Comparison of ENCODE assay signal across 23 cellular contexts in the genomic region with DNA sequence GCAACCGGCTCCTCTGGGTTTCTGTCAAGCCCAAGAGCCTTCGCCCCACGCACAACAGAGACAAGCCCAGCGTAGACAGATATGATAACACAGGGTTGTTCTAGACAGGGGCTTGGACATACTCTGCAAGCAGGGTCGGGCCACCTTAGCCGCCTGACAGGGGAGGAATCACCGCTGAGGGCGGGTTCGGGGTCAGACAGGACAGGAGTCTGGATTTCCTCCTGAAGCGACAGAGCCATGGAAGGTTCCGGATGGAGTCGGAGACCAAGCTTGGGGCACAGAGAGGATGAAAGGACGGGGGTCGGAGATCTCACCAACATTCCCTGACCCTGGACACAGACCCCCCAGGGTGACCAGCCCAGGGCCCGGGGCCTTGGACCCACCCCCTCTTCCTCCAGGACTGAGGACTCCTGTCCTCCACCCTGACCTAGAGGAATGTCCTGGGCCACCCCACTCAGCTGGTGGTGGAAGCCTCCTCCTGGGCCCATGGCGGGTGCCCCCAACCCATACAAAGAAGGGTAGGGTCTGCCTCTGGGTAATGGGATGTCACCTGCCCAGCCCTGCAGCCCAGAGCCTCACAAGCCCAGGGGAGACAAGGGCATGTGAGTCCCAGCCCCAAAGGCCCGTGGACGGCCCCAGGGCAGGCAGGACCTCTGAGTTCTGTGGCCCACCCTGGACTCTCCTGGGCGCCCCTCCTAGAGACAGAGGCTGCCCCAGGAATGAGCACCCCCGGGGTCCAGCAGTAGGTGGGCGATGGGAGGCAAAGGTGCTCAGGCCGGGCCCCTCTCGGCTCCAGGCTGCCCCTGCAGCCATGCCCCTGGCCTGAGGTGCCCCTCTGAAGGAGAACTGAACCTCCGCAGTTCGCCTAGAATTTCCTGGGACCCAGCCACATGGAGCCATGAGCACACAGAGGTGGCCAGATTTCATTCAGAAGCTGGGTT. TPM values are rescaled to one million over a fixed set of nuclear protein-coding genes. Genes with fewer than 3 reads are reported as not detected.
DNase-seq lines count a peak whose midpoint lies in the region; ATAC-seq, FAIRE-seq and TF ChIP-seq lines count a peak whose summit lies in the region.
"Had no signal": no experiment of that assay in that cellular context is flagged by ENCODE, and none has a peak within 500 bp of the region (broad histone marks: within the 10 kb centered on the region; RNA-seq: fewer than 3 reads in every experiment).

No MANE protein-coding gene starts in this region.

- H3K4me3 ChIP-seq in right lobe of liver (no peak overlapping the region), HepG2 (replicated peaks in 1 of 3; ENCODE audit: insufficient read depth in 1 of 3, low read depth in 2 of 3, low read length in 3 of 3) (no peak overlapping the region), endodermal cell (ENCODE audit: low read length) (no peak overlapping the region), osteoblast (ENCODE audit: insufficient read depth, low read length) (no peak overlapping the region)
- H3K4me3 ChIP-seq: dorsolateral prefrontal cortex, gastroesophageal sphincter, GM23248, lung, uterus had no signal

- H3K27me3 ChIP-seq in right lobe of liver, result no peaks in the 10 kb centered on the region
- H3K27me3 ChIP-seq in HepG2 (ENCODE audit: control insufficient read depth in 1 of 2, insufficient read depth in 2 of 2, low read length in 2 of 2), result peaks cover 18 to 61% of the 10 kb centered on the region in 2 experiments
- no peaks in the 10 kb centered on the region for H3K27me3 ChIP-seq in endodermal cell (ENCODE audit: control insufficient read depth, insufficient read depth, low read length, poor library complexity, severe bottlenecking)
- no peaks in the 10 kb centered on the region for H3K27me3 ChIP-seq in osteoblast (ENCODE audit: insufficient read depth, low read length)
- H3K27me3 ChIP-seq: dorsolateral prefrontal cortex, gastroesophageal sphincter, uterus had no signal

- H3K4me3 Mint-ChIP-seq in endodermal cell, result no peak overlapping the region
- H3K4me3 Mint-ChIP-seq: activated CD4-positive, alpha-beta memory T cell treated with anti-CD3 and anti-CD28 coated beads for 36 hours; naive thymus-derived CD8-positive, alpha-beta T cell; stimulated activated naive CD8-positive, alpha-beta T cell treated with anti-CD3 and anti-CD28 coated beads, Interleukin-15, amount 100 ng/mL, for 72 hours had no signal

- no peak for ATAC-seq in right lobe of liver
- ATAC-seq in HepG2, result no peak
- ATAC-seq in GM18868 (IDR thresholded peaks at IDR 0.05; ENCODE audit: unreplicated experiment), result no peak
- no peak for ATAC-seq in HG03354 (IDR thresholded peaks at IDR 0.05; ENCODE audit: poor library complexity, severe bottlenecking, unreplicated experiment)
- ATAC-seq: gastroesophageal sphincter; naive thymus-derived CD8-positive, alpha-beta T cell; Panc1 had no signal

- POLR2A ChIA-PET in HepG2 (lab: Yijun Ruan, JAX), result no interaction called here

- intact Hi-C loops in right lobe of liver (cut with DNase I) (no loop called here), HepG2 (cut with micrococcal nuclease; ENCODE audit: unreplicated experiment) (no loop called here)

- 76% methylated on average over 9 of the region's 25 CpGs for WGBS in right lobe of liver (ENCODE audit: insufficient coverage, low coverage, low lambda C conversion rate, missing lambda C conversion rate)
- WGBS in HepG2 (ENCODE audit: low lambda C conversion rate), result 38% methylated on average over 19 of the region's 25 CpGs
- 91 to 96% methylated on average over 11 to 25 of the region's 25 CpGs for WGBS in endodermal cell (ENCODE audit: insufficient coverage in 1 of 2, insufficient read length in 1 of 2), 2 experiments

- H4K20me1 ChIP-seq in HepG2 (ENCODE audit: insufficient read depth, low read length), result no peaks in the 10 kb centered on the region; the same call in 1 of the 2 replicates
- no peaks in the 10 kb centered on the region for H4K20me1 ChIP-seq in osteoblast (ENCODE audit: insufficient read depth, low read length)

- H3K9ac ChIP-seq in HepG2 (ENCODE audit: insufficient read depth, low read depth, low read length) (no peak overlapping the region), endodermal cell (ENCODE audit: extremely low read depth, low read length, poor library complexity, severe bottlenecking) (no peak overlapping the region)
- H3K9ac ChIP-seq: GM23248 had no signal

- H2AFZ ChIP-seq in HepG2 (ENCODE audit: low read length) (no peak overlapping the region), osteoblast (ENCODE audit: low read length) (no peak overlapping the region)
- H2AFZ ChIP-seq: GM23248 had no signal

- CTCF ChIA-PET in HepG2 (lab: Yijun Ruan, JAX; ENCODE audit: low intra/inter-chr PET ratio, low total read pairs), result no interaction called here

- no peak overlapping the region for H3K27ac Mint-ChIP-seq in endodermal cell
- H3K27ac Mint-ChIP-seq: activated CD4-positive, alpha-beta memory T cell treated with anti-CD3 and anti-CD28 coated beads for 36 hours; stimulated activated naive CD8-positive, alpha-beta T cell treated with anti-CD3 and anti-CD28 coated beads, Interleukin-15, amount 100 ng/mL, for 72 hours had no signal

- FAIRE-seq in HepG2 (lab: Jason Lieb, UNC), result no peak

- in situ Hi-C loops in HepG2 (cut with HindIII; ENCODE audit: extremely low pct_ligation_motif_present, low pct_unique_long_range_greater_than_20kb), result no loop called here

- H3K4me1 ChIP-seq in right lobe of liver (no peaks in the 10 kb centered on the region), HepG2 (ENCODE audit: insufficient read depth, low read length) (0 out of 2 replicates have a peak, but pooled peaks cover 8% of the 10 kb centered on the region), endodermal cell (ENCODE audit: control insufficient read depth, insufficient read depth, low read length) (no peaks in the 10 kb centered on the region), osteoblast (ENCODE audit: insufficient read depth, low read length) (peaks cover 13% of the 10 kb centered on the region)
- H3K4me1 ChIP-seq: uterus had no signal

- no TSS peak for BruUV-seq in HepG2 (replicated peaks; lab: Mats Ljungman, UMichigan)

- TF ChIP-seq RAD21 in HepG2 (CRISPR knock-in tag; IDR thresholded peaks at IDR 0.05), result no peak

- DNase-seq in right lobe of liver, result peak in 2 of 3 donors; percentile 30 to 39
- no peak for DNase-seq in HepG2 (ENCODE audit: low spot score)
- peak; percentile 28 for DNase-seq in endodermal cell
- DNase-seq in osteoblast (ENCODE audit: insufficient read length, low spot score, missing footprints), result peak; percentile 67
- DNase-seq in SKM-1 treated with dmso at 0.1 percent for 144 hours (lab: John Stamatoyannopoulos, UW; ENCODE audit: unreplicated experiment), result no peak
- DNase-seq in NCI-H774 (lab: John Stamatoyannopoulos, UW), result no peak
- DNase-seq: activated CD4-positive, alpha-beta memory T cell treated with anti-CD3 and anti-CD28 coated beads for 36 hours; erythroblast; GM23248; MM.1S; NCI-H2227 treated with DMSO at 0.1 percent for 48 hours; retina; stimulated activated CD4-positive, alpha-beta T cell treated with anti-CD3 and anti-CD28 coated beads, Interleukin-1b, Interleukin-23, amount 100 ng/mL, for 48 hours; stimulated activated naive CD8-positive, alpha-beta T cell treated with anti-CD3 and anti-CD28 coated beads, Interleukin-15, amount 100 ng/mL, for 72 hours; SW 1271 had no signal

- H3K4me2 ChIP-seq in HepG2 (ENCODE audit: low read depth, low read length) (no peak overlapping the region), osteoblast (ENCODE audit: insufficient read depth, low read length) (no peak overlapping the region)

- TF ChIP-seq EP300 in HepG2 (IDR thresholded peaks at IDR 0.05; ENCODE audit: low read depth in 2 of 2, low read length in 2 of 2), result no peak
- no peak for TF ChIP-seq EP300 in HepG2 (CRISPR knock-in tag; IDR thresholded peaks at IDR 0.05; ENCODE audit: borderline replicate concordance)

- no peaks in the 10 kb centered on the region for H3K27me3 Mint-ChIP-seq in endodermal cell (ENCODE audit: insufficient read depth)
- H3K27me3 Mint-ChIP-seq: activated CD4-positive, alpha-beta memory T cell treated with anti-CD3 and anti-CD28 coated beads for 36 hours; naive thymus-derived CD8-positive, alpha-beta T cell; stimulated activated naive CD8-positive, alpha-beta T cell treated with anti-CD3 and anti-CD28 coated beads, Interleukin-15, amount 100 ng/mL, for 72 hours had no signal

- H3K4me1 Mint-ChIP-seq in endodermal cell, result no peaks in the 10 kb centered on the region

- TF ChIP-seq POLR2A in right lobe of liver (IDR thresholded peaks at IDR 0.05), result no peak
- TF ChIP-seq POLR2A in HepG2 (IDR thresholded peaks at IDR 0.05; ENCODE audit: insufficient read depth in 1 of 2, low read depth in 2 of 2, low read length in 2 of 2), result no peak

- no peaks in the 10 kb centered on the region for H3K36me3 Mint-ChIP-seq in endodermal cell (ENCODE audit: low read depth)
- H3K36me3 Mint-ChIP-seq: activated CD4-positive, alpha-beta memory T cell treated with anti-CD3 and anti-CD28 coated beads for 36 hours; naive thymus-derived CD8-positive, alpha-beta T cell had no signal

- H3K27ac ChIP-seq in right lobe of liver (no peak overlapping the region), HepG2 (ENCODE audit: extremely low read length, insufficient read depth, low read length) (no peak overlapping the region), endodermal cell (ENCODE audit: low read depth, low read length) (no peak overlapping the region), osteoblast (ENCODE audit: low read depth, low read length) (no peak overlapping the region)
- H3K27ac ChIP-seq: dorsolateral prefrontal cortex, gastroesophageal sphincter, GM23248, uterus had no signal

- H3K9me3 Mint-ChIP-seq in endodermal cell, result no peaks in the 10 kb centered on the region
- H3K9me3 Mint-ChIP-seq: activated CD4-positive, alpha-beta memory T cell treated with anti-CD3 and anti-CD28 coated beads for 36 hours; naive thymus-derived CD8-positive, alpha-beta T cell; stimulated activated naive CD8-positive, alpha-beta T cell treated with anti-CD3 and anti-CD28 coated beads, Interleukin-15, amount 100 ng/mL, for 72 hours had no signal

- H3K36me3 ChIP-seq in right lobe of liver (no peaks in the 10 kb centered on the region), HepG2 (replicated peaks in 1 of 2; ENCODE audit: control insufficient read depth in 1 of 2, insufficient read depth in 2 of 2, low read length in 2 of 2) (no peaks in the 10 kb centered on the region), endodermal cell (ENCODE audit: control insufficient read depth, insufficient read depth, low read length) (no peaks in the 10 kb centered on the region), osteoblast (ENCODE audit: insufficient read depth, low read length) (no peaks in the 10 kb centered on the region)
- H3K36me3 ChIP-seq: gastroesophageal sphincter, uterus had no signal

- H3K9me3 ChIP-seq in right lobe of liver (no peaks in the 10 kb centered on the region), HepG2 (ENCODE audit: low read length) (no peaks in the 10 kb centered on the region), endodermal cell (ENCODE audit: control insufficient read depth, low read length) (no peaks in the 10 kb centered on the region), osteoblast (ENCODE audit: low read depth, low read length) (no peaks in the 10 kb centered on the region)
- H3K9me3 ChIP-seq: gastroesophageal sphincter, uterus had no signal

- no peak for TF ChIP-seq CTCF in right lobe of liver (IDR thresholded peaks at IDR 0.05)
- no peak for TF ChIP-seq CTCF in HepG2 (CRISPR knock-in tag; IDR thresholded peaks at IDR 0.05)
- TF ChIP-seq CTCF in endodermal cell (conservative IDR thresholded peaks at IDR 0.05), result no peak
- TF ChIP-seq CTCF in osteoblast (IDR thresholded peaks at IDR 0.05; ENCODE audit: extremely low read depth, low read depth, low read length), result no peak

- no peaks in the 10 kb centered on the region for H3K79me2 ChIP-seq in HepG2 (ENCODE audit: insufficient read depth, low read length)
- no peaks in the 10 kb centered on the region for H3K79me2 ChIP-seq in osteoblast (ENCODE audit: insufficient read depth, low read length)

RNA-seq across cellular contexts. Expression of gene GPC1, which starts 44.1 kb away (rescaled TPM):
- total RNA-seq in right lobe of liver, result 10 to 100 TPM; 20.7 to 44.5 (median 27.8) TPM
- 2.1 and 5.5 TPM in 2 replicates for total RNA-seq in HepG2 (2016; rRNA removed; fragmentation: Illumina TruSeq; extraction: Trizol)
- 0.91 and 1.6 TPM in 2 replicates for total RNA-seq in HepG2 (2016; cell fraction: cytosol; rRNA removed; fragmentation: Illumina TruSeq; extraction: Trizol; ENCODE audit: low read depth)
- total RNA-seq in HepG2 (2016; cell fraction: insoluble cytoplasmic fraction; rRNA removed; fragmentation: Illumina TruSeq; extraction: Trizol), result 1.8 and 5.2 TPM in 2 replicates
- total RNA-seq in HepG2 (2016; cell fraction: membrane; rRNA removed; fragmentation: Illumina TruSeq; extraction: Trizol), result 1.9 and 2.0 TPM in 2 replicates
- 5.4 and 7.0 TPM in 2 replicates for total RNA-seq in HepG2 (2016; cell fraction: nucleus; rRNA removed; fragmentation: Illumina TruSeq; extraction: Trizol)
- polyA plus RNA-seq in HepG2 (2011; rRNA removed), result 4.0 and 4.8 TPM in 2 replicates
- 2.4 and 5.8 TPM in 2 replicates for polyA plus RNA-seq in HepG2 (2011; cell fraction: cytosol; rRNA removed)
- 6.0 and 8.9 TPM in 2 replicates for polyA plus RNA-seq in HepG2 (2011; cell fraction: nucleus; rRNA removed)
- 1.1 and 2.2 TPM in 2 replicates for polyA plus RNA-seq in HepG2 (2012)
- 1.3 and 1.7 TPM in 2 replicates for polyA plus RNA-seq in HepG2 (2016; cell fraction: cytosol; fragmentation: Illumina TruSeq; extraction: Trizol; ENCODE audit: low read depth)
- polyA plus RNA-seq in HepG2 (2016; cell fraction: insoluble cytoplasmic fraction; fragmentation: Illumina TruSeq; extraction: Trizol; ENCODE audit: low read depth), result 3.2 and 3.7 TPM in 2 replicates
- polyA plus RNA-seq in HepG2 (2016; cell fraction: membrane; fragmentation: Illumina TruSeq; extraction: Trizol; ENCODE audit: low read depth), result 2.1 and 3.5 TPM in 2 replicates
- 12.8 and 13.1 TPM in 2 replicates for polyA plus RNA-seq in HepG2 (2016; cell fraction: nucleus; fragmentation: Illumina TruSeq; extraction: Trizol; ENCODE audit: insufficient read depth, low read depth)
- polyA minus RNA-seq in HepG2 (2011; rRNA and poly(A)+ RNA removed; ENCODE audit: low replicate concordance), result 9.2 and 40.8 TPM in 2 replicates
- polyA minus RNA-seq in HepG2 (2011; cell fraction: cytosol; rRNA and poly(A)+ RNA removed), result 7.8 and 8.3 TPM in 2 replicates
- polyA minus RNA-seq in HepG2 (2011; cell fraction: nucleus; rRNA and poly(A)+ RNA removed), result 2.1 and 4.8 TPM in 2 replicates
- 10 to 100 TPM; 37.8 to 69.7 TPM for total RNA-seq in endodermal cell
- polyA plus RNA-seq in endodermal cell (2013, experiment 1 of 2), result 55.9 TPM
- 56.9 TPM for polyA plus RNA-seq in endodermal cell (2013, experiment 2 of 2)
- 44.8 and 54.3 TPM in 2 replicates for total RNA-seq in osteoblast

Comparison
In these comparisons a context has a peak if more than half of its experiments do, and no peak if none do; other contexts are left out.
1. DNase-seq: peak in right lobe of liver (2 of 3), endodermal cell (single experiment) and osteoblast (single experiment); none in HepG2 (single experiment), SKM-1 treated with dmso at 0.1 percent for 144 hours (single experiment) and NCI-H774 (single experiment).